Comparison of ENCODE assay signal across 16 cellular contexts in genomic region chr2:33307659-33308311, GRCh38.
"Had no signal": no experiment of that assay in that cellular context is flagged by ENCODE, and none has a peak within 500 bp of the region (broad histone marks: within the 10 kb centered on the region; RNA-seq: fewer than 3 reads in every experiment).

No MANE protein-coding gene starts in this region.

- ATAC-seq: activated T-cell treated with anti-CD3 and anti-CD28 coated beads, Interleukin-2, amount 50 U/mL, for 4 hours; left lobe of liver; naive thymus-derived CD8-positive, alpha-beta T cell; stimulated activated naive CD8-positive, alpha-beta T cell treated with anti-CD3 and anti-CD28 coated beads, Interleukin-15, Interleukin-2, amounts not matched to agents 100 U/mL and 50 U/mL, for 24 hours; T-cell had no signal

- H3K27ac ChIP-seq: adrenal gland, colonic mucosa, esophagus squamous epithelium, neural progenitor cell, thyroid gland had no signal

- H3K4me3 ChIP-seq: adrenal gland, colonic mucosa, esophagus squamous epithelium, heart left ventricle, neural progenitor cell, thyroid gland had no signal

- H3K36me3 ChIP-seq: adrenal gland, colonic mucosa, neural progenitor cell, thyroid gland had no signal

- H3K4me1 ChIP-seq: adrenal gland, esophagus squamous epithelium, neural progenitor cell, thyroid gland had no signal

- H3K9me3 ChIP-seq: adrenal gland, colonic mucosa, esophagus squamous epithelium, heart left ventricle, thyroid gland had no signal

- H3K27me3 ChIP-seq: adrenal gland, colonic mucosa, esophagus squamous epithelium, heart left ventricle, neural progenitor cell, thyroid gland had no signal

- DNase-seq: activated CD8-positive, alpha-beta memory T cell treated with anti-CD3 and anti-CD28 coated beads, Interleukin-2, amount 50 U/mL, for 48 hours; activated naive CD4-positive, alpha-beta T cell; activated T-cell treated with anti-CD3 and anti-CD28 coated beads, Interleukin-2, amount 50 U/mL, for 4 hours; adrenal gland; colonic mucosa; endodermal cell; esophagus squamous epithelium; heart left ventricle; naive thymus-derived CD8-positive, alpha-beta T cell; posterior cingulate gyrus; stimulated activated CD4-positive, alpha-beta T cell treated with anti-CD3 and anti-CD28 coated beads, Interleukin-4, amount 100 ng/mL, for 24 hours; stimulated activated naive CD8-positive, alpha-beta T cell treated with anti-CD3 and anti-CD28 coated beads, Interleukin-15, Interleukin-2, amounts not matched to agents 100 U/mL and 50 U/mL, for 24 hours; T-cell; thyroid gland had no signal
